8 cellular contexts compared by ENCODE assay signal in the genomic region with DNA sequence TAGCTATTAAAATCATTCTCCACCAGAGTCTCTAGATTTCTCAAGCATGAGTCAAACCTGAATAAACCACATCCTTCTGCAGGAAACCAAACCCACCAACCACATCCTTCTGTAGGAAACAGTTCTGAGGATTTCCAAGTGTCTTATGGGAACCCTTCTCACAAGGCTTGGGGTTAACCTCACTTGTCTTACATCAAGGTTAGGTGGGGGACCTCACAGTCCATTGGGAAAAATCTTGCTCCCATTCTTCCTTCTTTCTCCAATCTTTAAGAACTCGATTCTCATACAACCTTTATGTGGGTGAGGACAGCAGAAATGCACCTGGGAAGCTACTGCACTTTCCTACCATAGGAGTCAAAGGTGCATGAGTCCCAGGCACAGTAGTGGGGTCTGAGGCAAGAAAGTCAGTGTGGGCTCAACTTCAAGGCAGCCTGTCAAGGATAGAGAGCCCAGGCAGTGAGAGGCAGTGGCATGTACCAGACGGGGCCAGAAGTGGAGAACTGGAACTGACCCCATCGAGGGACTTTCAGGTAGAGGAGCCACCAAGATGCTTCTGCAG.
DNase-seq lines count a peak whose midpoint lies in the region; ATAC-seq lines count a peak whose summit lies in the region.

No MANE protein-coding gene starts in this region.

- H3K27me3 Mint-ChIP-seq in activated CD8-positive, alpha-beta memory T cell treated with anti-CD3 and anti-CD28 coated beads, Interleukin-2, amount 10 ng/mL, durations not matched to agents 7 days and 5 days: peaks cover 6% of the 10 kb centered on the region
- peaks cover 6 to 11% (median 6%) of the 10 kb centered on the region in 3 donors for H3K27me3 Mint-ChIP-seq in immature natural killer cell (ENCODE audit: low read depth in 3 of 3)

- H3K4me1 Mint-ChIP-seq in activated CD8-positive, alpha-beta memory T cell treated with anti-CD3 and anti-CD28 coated beads, Interleukin-2, amount 10 ng/mL, durations not matched to agents 7 days and 5 days: peaks cover 51% of the 10 kb centered on the region
- H3K4me1 Mint-ChIP-seq in immature natural killer cell: peaks cover 5 to 42% of the 10 kb centered on the region in 2 donors

- peaks cover 83% of the 10 kb centered on the region for H3K36me3 Mint-ChIP-seq in activated CD8-positive, alpha-beta memory T cell treated with anti-CD3 and anti-CD28 coated beads, Interleukin-2, amount 10 ng/mL, durations not matched to agents 7 days and 5 days
- peaks cover 17 to 47% (median 41%) of the 10 kb centered on the region in 3 donors for H3K36me3 Mint-ChIP-seq in immature natural killer cell

- no peak overlapping the region for H3K4me3 ChIP-seq in Jurkat, Clone E6-1 (ENCODE audit: low read length)

- DNase-seq in ELR (ENCODE audit: low read depth) (peak; percentile 96), immature natural killer cell (peak; percentile 87 to 88 (median 88)), NCI-H748 treated with DMSO at 0.1 percent for 48 hours (lab: John Stamatoyannopoulos, UW) (no peak), NCI-H446 treated with DMSO at 0.1 percent for 48 hours (lab: John Stamatoyannopoulos, UW) (no peak), NCI-H2196 (lab: John Stamatoyannopoulos, UW; ENCODE audit: unreplicated experiment) (no peak)
- peak; percentile 96 for DNase-seq in Jurkat, Clone E6-1 (ENCODE audit: low read depth, low spot score)
- DNase-seq in activated CD8-positive, alpha-beta memory T cell treated with anti-CD3 and anti-CD28 coated beads, Interleukin-2, amount 10 ng/mL, durations not matched to agents 7 days and 5 days: peak; percentile 88

- ATAC-seq in GM21529 (IDR thresholded peaks at IDR 0.05; ENCODE audit: unreplicated experiment): peak; percentile 97
- peak; percentile 82 for ATAC-seq in activated CD8-positive, alpha-beta memory T cell treated with anti-CD3 and anti-CD28 coated beads, Interleukin-2, amount 10 ng/mL, durations not matched to agents 7 days and 5 days

- H3K4me3 Mint-ChIP-seq in activated CD8-positive, alpha-beta memory T cell treated with anti-CD3 and anti-CD28 coated beads, Interleukin-2, amount 10 ng/mL, durations not matched to agents 7 days and 5 days: no peak overlapping the region
- H3K4me3 Mint-ChIP-seq in immature natural killer cell: peak overlapping the region; percentile 67 to 85 (median 80)

- peaks cover 27% of the 10 kb centered on the region for H3K9me3 Mint-ChIP-seq in activated CD8-positive, alpha-beta memory T cell treated with anti-CD3 and anti-CD28 coated beads, Interleukin-2, amount 10 ng/mL, durations not matched to agents 7 days and 5 days (ENCODE audit: low read depth)
- H3K9me3 Mint-ChIP-seq in immature natural killer cell: no peaks in the 10 kb centered on the region

- H3K27ac Mint-ChIP-seq in activated CD8-positive, alpha-beta memory T cell treated with anti-CD3 and anti-CD28 coated beads, Interleukin-2, amount 10 ng/mL, durations not matched to agents 7 days and 5 days: peak overlapping the region; percentile 61
- H3K27ac Mint-ChIP-seq in immature natural killer cell: peak overlapping the region in 5 of 6 donors; percentile 89 to 96 (median 90)

- CTCF ChIA-PET in activated CD8-positive, alpha-beta memory T cell treated with anti-CD3 and anti-CD28 coated beads, Interleukin-2, amount 10 ng/mL, durations not matched to agents 7 days and 5 days (lab: Charles Lee): interaction anchor here (0.9 to 4.0 kb wide), 7 partner anchors 14 to 771 kb away, joined by 3 to 25 read pairs (median 4); partner anchors contain the start of gene MRPL18

Comparison
In these comparisons a context has a peak if more than half of its experiments do, and no peak if none do; other contexts are left out.
1. DNase-seq: peak in ELR (single experiment), Jurkat, Clone E6-1 (single experiment), activated CD8-positive, alpha-beta memory T cell treated with anti-CD3 and anti-CD28 coated beads, Interleukin-2, amount 10 ng/mL, durations not matched to agents 7 days and 5 days (single experiment) and immature natural killer cell (3 of 3); none in NCI-H748 treated with DMSO at 0.1 percent for 48 hours (single experiment), NCI-H446 treated with DMSO at 0.1 percent for 48 hours (single experiment) and NCI-H2196 (single experiment).